11 cellular contexts compared by ENCODE assay signal in the genomic region with DNA sequence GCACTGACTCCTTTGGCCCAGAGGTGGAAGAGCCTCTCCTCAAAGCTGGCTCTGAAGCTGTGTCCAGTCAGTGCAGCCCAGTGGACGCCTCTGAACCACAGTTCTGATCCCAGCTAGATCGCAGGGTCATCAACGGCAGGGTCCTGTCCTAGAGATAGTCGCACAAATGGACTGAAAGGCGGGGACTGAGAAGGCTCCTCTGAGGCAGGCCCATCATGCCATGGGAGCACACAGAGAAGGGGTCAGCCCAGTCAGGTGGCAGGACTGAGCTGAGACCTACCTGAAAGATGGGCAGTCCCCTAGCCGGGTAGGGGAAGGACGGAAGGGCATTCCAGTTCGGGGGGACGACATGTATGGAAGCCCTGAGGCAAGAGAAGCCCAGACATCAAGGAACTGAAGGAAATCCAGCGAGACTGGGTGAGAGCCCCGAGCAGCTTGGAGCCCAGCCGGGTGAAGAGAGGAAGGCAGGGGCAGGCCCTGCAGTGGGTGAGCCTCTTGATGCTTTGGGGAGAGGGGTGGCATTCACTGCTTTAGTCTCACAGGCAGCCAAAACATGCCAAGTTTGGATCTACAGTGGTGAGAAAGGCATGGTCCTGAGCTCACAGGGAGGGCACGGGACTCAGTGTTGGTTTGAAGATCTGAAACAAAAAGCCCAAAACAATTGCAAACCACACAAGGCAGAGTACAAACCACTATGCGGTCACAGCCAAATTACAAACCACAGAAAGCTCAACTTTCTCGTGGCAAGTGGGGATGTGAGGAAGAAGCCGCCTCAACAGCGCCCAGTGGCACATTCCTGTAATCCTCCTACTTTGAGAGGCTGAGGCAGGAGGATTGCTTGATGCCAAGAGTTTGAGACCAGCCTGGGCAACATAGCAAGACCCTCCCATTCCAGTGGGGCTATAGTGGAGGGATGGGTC. TPM values are rescaled to one million over a fixed set of nuclear protein-coding genes. Genes with fewer than 3 reads are reported as not detected.
A peak's percentile ranks its signal among the peaks of the same experiment; 100 is the strongest.
DNase-seq lines count a peak whose midpoint lies in the region; ATAC-seq and TF ChIP-seq lines count a peak whose summit lies in the region.
"Had no signal": no experiment of that assay in that cellular context is flagged by ENCODE, and none has a peak within 500 bp of the region (broad histone marks: within the 10 kb centered on the region; RNA-seq: fewer than 3 reads in every experiment).

No MANE protein-coding gene starts in this region.

- H3K27me3 Mint-ChIP-seq in T-cell: no peaks in the 10 kb centered on the region

- no peak overlapping the region for H3K4me2 ChIP-seq in SK-N-SH
- H3K4me2 ChIP-seq in fibroblast of lung (ENCODE audit: extremely low read depth, insufficient read depth, low read length): no peak overlapping the region

- no peak for TF ChIP-seq EP300 in SK-N-SH (IDR thresholded peaks at IDR 0.05; ENCODE audit: borderline replicate concordance in 1 of 2, low read depth in 1 of 2, low read length in 1 of 2)

- H3K79me2 ChIP-seq in SK-N-SH (ENCODE audit: insufficient read depth) (peaks cover 8% of the 10 kb centered on the region; the same call in 1 of the 2 replicates), fibroblast of lung (ENCODE audit: control insufficient read depth, insufficient read depth, low read length) (peaks cover 11% of the 10 kb centered on the region)

- no peak overlapping the region for H3K4me3 ChIP-seq in SK-N-SH (ENCODE audit: low read depth in 2 of 2, low read length in 1 of 2)
- H3K4me3 ChIP-seq in fibroblast of lung (replicated peaks in 1 of 4; ENCODE audit: control extremely low read depth in 1 of 4, insufficient read depth in 1 of 4, low read depth in 3 of 4, low read length in 4 of 4): no peak overlapping the region

- H3K9ac ChIP-seq in SK-N-SH: no peak overlapping the region
- H3K9ac ChIP-seq in fibroblast of lung (ENCODE audit: insufficient read depth, low read length): no peak overlapping the region

- H3K4me3 Mint-ChIP-seq in T-cell: peak overlapping the region; percentile 44 to 74 (median 52)

- H4K20me1 ChIP-seq in SK-N-SH (ENCODE audit: insufficient read depth) (peaks cover 2% of the 10 kb centered on the region; the same call in 1 of the 2 replicates), fibroblast of lung (ENCODE audit: control insufficient read depth, extremely low read depth, insufficient read depth, low read length) (no peaks in the 10 kb centered on the region)

- TF ChIP-seq CTCF in SK-N-SH (IDR thresholded peaks at IDR 0.05): no peak
- TF ChIP-seq CTCF in fibroblast of lung (conservative IDR thresholded peaks at IDR 0.05 in 1 of 2, IDR thresholded peaks at IDR 0.05 in 1 of 2; ENCODE audit: low read depth in 1 of 2, low read length in 2 of 2): no peak

- TF ChIP-seq RAD21 in SK-N-SH (IDR thresholded peaks at IDR 0.05; ENCODE audit: low read length): no peak

- H3K36me3 ChIP-seq in SK-N-SH (replicated peaks in 1 of 2; ENCODE audit: control insufficient read depth in 1 of 2, insufficient read depth in 2 of 2, low read length in 1 of 2) (peaks cover 19 to 45% of the 10 kb centered on the region in 2 experiments), fibroblast of lung (ENCODE audit: control insufficient read depth, insufficient read depth, low read length) (peaks cover 36% of the 10 kb centered on the region)

- H3K9me3 ChIP-seq in SK-N-SH (no peaks in the 10 kb centered on the region), fibroblast of lung (ENCODE audit: control insufficient read depth, insufficient read depth, low read depth, low read length) (no peaks in the 10 kb centered on the region)

- peaks cover 0 to 14% of the 10 kb centered on the region in 2 experiments; a peak in 1 of 4 replicates for H3K4me1 ChIP-seq in SK-N-SH (ENCODE audit: control insufficient read depth in 1 of 2, insufficient read depth in 2 of 2, low read depth in 1 of 2, low read length in 1 of 2)
- peaks cover 4% of the 10 kb centered on the region for H3K4me1 ChIP-seq in fibroblast of lung (ENCODE audit: control insufficient read depth, extremely low read depth, insufficient read depth, low read length)

- peaks cover 60 to 74% (median 72%) of the 10 kb centered on the region in 3 donors for H3K4me1 Mint-ChIP-seq in T-cell

- DNase-seq in SK-N-SH (peak; percentile 10), T-cell (peak in 7 of 34 experiments; percentile 12 to 43 (median 26)), fibroblast of lung (ENCODE audit: low read depth in 2 of 2) (peak; percentile 25 to 71), medulla oblongata (ENCODE audit: extremely low spot score) (no peak)
- peak; percentile 47 for DNase-seq in stimulated activated CD8-positive, alpha-beta memory T cell treated with anti-CD3 and anti-CD28 coated beads, Interleukin-4, amount 100 ng/mL, for 48 hours
- DNase-seq: NCI-H524 had no signal

- no peaks in the 10 kb centered on the region for H3K9me3 Mint-ChIP-seq in T-cell

- no peak overlapping the region for H2AFZ ChIP-seq in SK-N-SH (ENCODE audit: low read depth)
- no peak overlapping the region for H2AFZ ChIP-seq in fibroblast of lung (ENCODE audit: low read length)

- H3K9me2 ChIP-seq in SK-N-SH: no peaks in the 10 kb centered on the region

- H3K27me3 ChIP-seq in SK-N-SH (ENCODE audit: insufficient read depth) (no peaks in the 10 kb centered on the region), fibroblast of lung (ENCODE audit: control insufficient read depth, insufficient read depth, low read length) (no peaks in the 10 kb centered on the region)

- peak overlapping the region; percentile 92 to 93 for H3K27ac Mint-ChIP-seq in T-cell

- ATAC-seq in SK-N-SH treated with all-trans-retinoic acid at 6 μM for 48 hours (no peak), T-cell (replicated peaks in 1 of 4) (peak; percentile 12 to 61 (median 24)), HG03025 (IDR thresholded peaks at IDR 0.05; ENCODE audit: low FRiP score, unreplicated experiment) (no peak), GM21515 (IDR thresholded peaks at IDR 0.05; ENCODE audit: unreplicated experiment) (no peak)

- POLR2A ChIA-PET in SK-N-SH (lab: Yijun Ruan, JAX) (interaction anchor here (1.0 to 2.0 kb wide), 5 partner anchors 9 to 105 kb away, joined by 3 to 7 read pairs (median 5); partner anchors contain the start of gene CALM3), T-cell (lab: Charles Lee) (interaction anchor here in 1 of 2 donors (1.5 kb wide), 1 partner anchor 11 kb away, joined by 4 read pairs; no protein-coding TSS in a partner anchor)

- CTCF ChIA-PET in SK-N-SH (lab: Yijun Ruan, JAX) (interaction anchor here (0.7 to 23.7 kb wide), 10 partner anchors 9 to 137 kb away, joined by 3 to 471 read pairs (median 4); partner anchors contain the start of genes CALM3 and DACT3), T-cell (lab: Charles Lee) (interaction anchor here (0.9 to 2.2 kb wide), 5 partner anchors 9 to 103 kb away, joined by 4 to 40 read pairs (median 7); partner anchors contain the start of genes DACT3 (in 2 of the 2) and CALM3 (in 1 of the 2))

- H3K27ac ChIP-seq in SK-N-SH (ENCODE audit: low read depth in 2 of 2, low read length in 1 of 2) (peak overlapping the region in 1 of 2 experiments; percentile 18; a peak in 1 of 4 replicates), fibroblast of lung (ENCODE audit: insufficient read depth, low read length) (no peak overlapping the region)

- 87% methylated on average over 14 of the region's 17 CpGs for WGBS in SK-N-SH (ENCODE audit: low lambda C conversion rate)

- peaks cover 4% of the 10 kb centered on the region for H3F3A ChIP-seq in SK-N-SH (replicated peaks; ENCODE audit: insufficient read depth)

- peaks cover 38% of the 10 kb centered on the region for H3K36me3 Mint-ChIP-seq in T-cell

TF ChIP-seq in SK-N-SH, 30 proteins besides CTCF, POLR2A, EP300 and RAD21 (continues in another document):
- no peak for TF ChIP-seq RCOR1 (IDR thresholded peaks at IDR 0.05; ENCODE audit: low read length)

TF ChIP-seq in SK-N-SH treated with all-trans-retinoic acid at 6 μM for 48 hours, 23 proteins besides CTCF, POLR2A, EP300 and RAD21:
- TF ChIP-seq ZNF70 (CRISPR knock-in tag; IDR thresholded peaks at IDR 0.05): no peak
- TF ChIP-seq GLIS3 (CRISPR knock-in tag; IDR thresholded peaks at IDR 0.05): no peak
- TF ChIP-seq SNAI2 (CRISPR knock-in tag; IDR thresholded peaks at IDR 0.05): no peak
- TF ChIP-seq OSR1 (CRISPR knock-in tag; IDR thresholded peaks at IDR 0.05): no peak
- TF ChIP-seq ZC3H10 (CRISPR knock-in tag; IDR thresholded peaks at IDR 0.05): no peak

RNA-seq across cellular contexts. Expression of gene CALM3, which starts 10.0 kb away (rescaled TPM):
- polyA plus RNA-seq in SK-N-SH (2012; rRNA removed): 445 and 495 TPM in 2 replicates
- polyA plus RNA-seq in SK-N-SH (2012; cell fraction: cytosol; rRNA removed): 552 and 634 TPM in 2 replicates
- polyA plus RNA-seq in SK-N-SH (2012; cell fraction: nucleus; rRNA removed): 207 and 230 TPM in 2 replicates
- total RNA-seq in T-cell: 100 to 1,000 TPM; 183 to 256 (median 208) TPM
- total RNA-seq in fibroblast of lung: 92.5 and 160 TPM in 2 replicates
- 901 and 1,408 TPM in 2 replicates for polyA plus RNA-seq in fibroblast of lung
- 511 and 655 TPM in 2 replicates for polyA plus RNA-seq in fibroblast of lung (2012)
- polyA minus RNA-seq in fibroblast of lung (ENCODE audit: low replicate concordance): 254 and 316 TPM in 2 replicates

RNA-seq across cellular contexts. Expression of gene PTGIR, which starts 13.8 kb away (rescaled TPM):
- 2.5 and 3.3 TPM in 2 replicates for polyA plus RNA-seq in SK-N-SH (2012; rRNA removed)
- polyA plus RNA-seq in SK-N-SH (2012; cell fraction: cytosol; rRNA removed): 1.0 and 1.6 TPM in 2 replicates
- 9.5 and 11.9 TPM in 2 replicates for polyA plus RNA-seq in SK-N-SH (2012; cell fraction: nucleus; rRNA removed)
- total RNA-seq in T-cell: 1 to 10 TPM; 1.2 to 5.4 (median 3.5) TPM
- 10.3 and 16.5 TPM in 2 replicates for total RNA-seq in fibroblast of lung
- 8.4 and 27.8 TPM in 2 replicates for polyA plus RNA-seq in fibroblast of lung
- 16.1 and 39.3 TPM in 2 replicates for polyA plus RNA-seq in fibroblast of lung (2012)
- 7.5 and 23.6 TPM in 2 replicates for polyA minus RNA-seq in fibroblast of lung (ENCODE audit: low replicate concordance)
- total RNA-seq: A673 had no signal

RNA-seq across cellular contexts. Expression of gene GNG8, which starts 24.9 kb away (rescaled TPM):
- polyA plus RNA-seq in SK-N-SH (2012; rRNA removed) (not detected in 2 replicates), fibroblast of lung (not detected in 2 replicates)
- polyA plus RNA-seq in SK-N-SH (2012; cell fraction: cytosol; rRNA removed): not detected in 2 replicates
- not detected in 2 replicates for polyA plus RNA-seq in SK-N-SH (2012; cell fraction: nucleus; rRNA removed)
- total RNA-seq in T-cell (1 to 10 TPM in 3 of 5 donors, not detected in 2; 3.3 to 7.9 (median 3.6) TPM), fibroblast of lung (not detected in 2 replicates)
- not detected in 2 replicates for polyA plus RNA-seq in fibroblast of lung (2012)
- polyA minus RNA-seq in fibroblast of lung (ENCODE audit: low replicate concordance): not detected in 2 replicates
- total RNA-seq: A673, liver had no signal
- polyA plus RNA-seq: liver had no signal

RNA-seq across cellular contexts. Expression of gene DACT3, which starts 49.9 kb away (rescaled TPM):
- polyA plus RNA-seq in SK-N-SH (2012; rRNA removed): 9.5 and 10.6 TPM in 2 replicates
- polyA plus RNA-seq in SK-N-SH (2012; cell fraction: cytosol; rRNA removed): 6.9 and 8.6 TPM in 2 replicates
- polyA plus RNA-seq in SK-N-SH (2012; cell fraction: nucleus; rRNA removed): 7.0 and 8.3 TPM in 2 replicates
- under 1 TPM; 0.15 to 0.56 (median 0.37) TPM for total RNA-seq in T-cell
- 4.1 and 5.6 TPM in 2 replicates for total RNA-seq in fibroblast of lung
- polyA plus RNA-seq in fibroblast of lung: 9.3 and 11.5 TPM in 2 replicates
- polyA plus RNA-seq in fibroblast of lung (2012): 9.4 and 12.0 TPM in 2 replicates
- polyA minus RNA-seq in fibroblast of lung (ENCODE audit: low replicate concordance): 5.3 and 7.0 TPM in 2 replicates

Comparison
In these comparisons a context has a peak if more than half of its experiments do, and no peak if none do; other contexts are left out.
1. ATAC-seq: peak in T-cell (4 of 4); none in SK-N-SH treated with all-trans-retinoic acid at 6 μM for 48 hours (single experiment), HG03025 (single experiment) and GM21515 (single experiment).